Comparison of ENCODE assay signal across 19 cellular contexts in genomic region chr3:55771503-55771902, GRCh38.
"Had no signal": no experiment of that assay in that cellular context is flagged by ENCODE, and none has a peak within 500 bp of the region (broad histone marks: within the 10 kb centered on the region; RNA-seq: fewer than 3 reads in every experiment).

No MANE protein-coding gene starts in this region.

- H3K9me3 ChIP-seq: SK-N-SH had no signal

- H3K4me3 ChIP-seq: K562 had no signal

- ATAC-seq: K562, T-cell had no signal

- H3K27ac ChIP-seq: HL-60, KMS-11, RWPE1 had no signal

- DNase-seq: Kasumi-1, MM.1S, NCI-H1092 treated with DMSO at 0.1 percent for 48 hours, NCI-H1694, NCI-H187 treated with DMSO at 0.1 percent for 48 hours, NCI-H2029 treated with DMSO at 0.1 percent for 48 hours, NCI-H345, NCI-H446 treated with DMSO at 0.1 percent for 48 hours, NCI-H510A treated with DMSO at 0.1 percent for 48 hours, NCI-H526, NCI-H82, SHP77, SK-N-SH, SW 1271, T-cell had no signal
